1 cellular context compared by ENCODE assay signal in genomic region chr3:155661042-155661441, GRCh38.
TF ChIP-seq lines count a peak whose summit lies in the region.

No MANE protein-coding gene starts in this region.

TF ChIP-seq in GM23338, 12 proteins besides CTCF, POLR2A, EP300 and RAD21:
- no peak for TF ChIP-seq REST (IDR thresholded peaks at IDR 0.05; ENCODE audit: unreplicated experiment)
- no peak for TF ChIP-seq ZNF331 (CRISPR knock-in tag; IDR thresholded peaks at IDR 0.05; ENCODE audit: low read depth)
- no peak for TF ChIP-seq JUNB (IDR thresholded peaks at IDR 0.05; ENCODE audit: unreplicated experiment)
- no peak for TF ChIP-seq ZNF462 (CRISPR knock-in tag; IDR thresholded peaks at IDR 0.05)
- TF ChIP-seq STAT1 (IDR thresholded peaks at IDR 0.05; ENCODE audit: unreplicated experiment): no peak
- TF ChIP-seq EZH2phosphoT487 (IDR thresholded peaks at IDR 0.05; ENCODE audit: unreplicated experiment): no peak
- TF ChIP-seq ETS1 (IDR thresholded peaks at IDR 0.05): no peak
- no peak for TF ChIP-seq EZH2 (IDR thresholded peaks at IDR 0.05; ENCODE audit: low read depth, unreplicated experiment)
- no peak for TF ChIP-seq NANOG (IDR thresholded peaks at IDR 0.05; ENCODE audit: borderline replicate concordance)
- no peak for TF ChIP-seq ZNF114 (CRISPR knock-in tag; IDR thresholded peaks at IDR 0.05)
